In genomic region chr11:65355013-65355775, GRCh38 we compare ENCODE assay signal across 8 cellular contexts. TPM values are rescaled to one million over a fixed set of nuclear protein-coding genes. Genes with fewer than 3 reads are reported as not detected.
DNase-seq lines count a peak whose midpoint lies in the region; ATAC-seq and TF ChIP-seq lines count a peak whose summit lies in the region.

No MANE protein-coding gene starts in this region.

- H3K36me3 ChIP-seq in muscle layer of colon (ENCODE audit: insufficient read depth, low read length): peaks cover 22% of the 10 kb centered on the region
- peaks cover 24% of the 10 kb centered on the region for H3K36me3 ChIP-seq in suprapubic skin

- H3K4me1 ChIP-seq in muscle layer of colon (ENCODE audit: insufficient read depth, low read length) (peaks cover 17% of the 10 kb centered on the region), suprapubic skin (peaks cover 24% of the 10 kb centered on the region)

- no peak overlapping the region for H3K27ac ChIP-seq in muscle layer of colon (ENCODE audit: low read depth, low read length)
- no peak overlapping the region for H3K27ac ChIP-seq in suprapubic skin

- no peak for TF ChIP-seq POLR2A in suprapubic skin (IDR thresholded peaks at IDR 0.05)

- 1% methylated on average over 31 of the region's 47 CpGs for WGBS in suprapubic skin

- peaks cover 0 to 16% of the 10 kb centered on the region in 2 donors for H3K27me3 ChIP-seq in muscle layer of colon (ENCODE audit: control insufficient read depth in 1 of 2, insufficient read depth in 2 of 2, low read length in 2 of 2)
- H3K27me3 ChIP-seq in suprapubic skin: peaks cover 8% of the 10 kb centered on the region

- ATAC-seq in GM18511 (IDR thresholded peaks at IDR 0.05; ENCODE audit: unreplicated experiment): peak; percentile 38
- peak; percentile 15 for ATAC-seq in HG02943 (IDR thresholded peaks at IDR 0.05; ENCODE audit: low read depth, unreplicated experiment)

- TF ChIP-seq EP300 in suprapubic skin (IDR thresholded peaks at IDR 0.05): no peak

- H3K9me3 ChIP-seq in muscle layer of colon (ENCODE audit: low read length) (no peaks in the 10 kb centered on the region), suprapubic skin (no peaks in the 10 kb centered on the region)

- DNase-seq in NCI-H2171 treated with DMSO at 0.1 percent for 48 hours (lab: John Stamatoyannopoulos, UW): peak; percentile 62
- peak; percentile 61 for DNase-seq in activated CD4-positive, alpha-beta T cell treated with anti-CD3 and anti-CD28 coated beads for 48 hours
- peak; percentile 64 for DNase-seq in effector CD4-positive, alpha-beta T cell
- DNase-seq in suprapubic skin (ENCODE audit: low spot score in 2 of 2): peak in 1 of 2 donors; percentile 71
- DNase-seq in dermis blood vessel endothelial cell: no peak

- H3K4me3 ChIP-seq in muscle layer of colon (ENCODE audit: low read depth in 1 of 2, low read length in 2 of 2) (peak overlapping the region; percentile 44 to 57), suprapubic skin (peak overlapping the region; percentile 80)

- no peak overlapping the region for H3K9ac ChIP-seq in muscle layer of colon (ENCODE audit: low read length)

- no peak for TF ChIP-seq CTCF in suprapubic skin (IDR thresholded peaks at IDR 0.05)

RNA-seq across cellular contexts. Expression of gene TIGD3, which starts 0.6 kb away (rescaled TPM):
- under 1 TPM in 3 of 4 donors, not detected in 1; 0.32 to 0.76 (median 0.64) TPM for total RNA-seq in suprapubic skin
- total RNA-seq in dermis blood vessel endothelial cell: 0.17 and 0.23 TPM in 2 replicates

RNA-seq across cellular contexts. Expression of gene DPF2, which starts 21.5 kb away (rescaled TPM):
- total RNA-seq in suprapubic skin (10 to 100 TPM; 17.8 to 35.8 (median 27.4) TPM), dermis blood vessel endothelial cell (32.7 and 60.4 TPM in 2 replicates)

RNA-seq across cellular contexts. Expression of gene SLC25A45, which starts 27.3 kb away (rescaled TPM):
- total RNA-seq in suprapubic skin (1 to 10 TPM; 3.9 to 6.2 (median 4.7) TPM), dermis blood vessel endothelial cell (1.0 and 3.3 TPM in 2 replicates)

RNA-seq across cellular contexts. Expression of gene FRMD8, which starts 31.2 kb away (rescaled TPM):
- total RNA-seq in suprapubic skin (100 to 1,000 TPM in 1 of 4 donors, 10 to 100 TPM in 3; 56.2 to 107 (median 81.5) TPM), dermis blood vessel endothelial cell (152 and 238 TPM in 2 replicates)

RNA-seq across cellular contexts. Expression of gene CDC42EP2, which starts 40.5 kb away (rescaled TPM):
- total RNA-seq in suprapubic skin: 1 to 10 TPM; 1.9 to 8.3 (median 5.7) TPM
- 11.4 and 12.3 TPM in 2 replicates for total RNA-seq in dermis blood vessel endothelial cell
